Comparison of ENCODE assay signal across 18 cellular contexts in genomic region chr1:10615932-10616671, GRCh38.
"Had no signal": no experiment of that assay in that cellular context is flagged by ENCODE, and none has a peak within 500 bp of the region (broad histone marks: within the 10 kb centered on the region; RNA-seq: fewer than 3 reads in every experiment).

No MANE protein-coding gene starts in this region.

- H3K27ac ChIP-seq: epithelial cell of prostate, left lung, neural progenitor cell, pancreas, transverse colon, vagina had no signal

- H3K4me1 ChIP-seq: left lung, pancreas, transverse colon, vagina had no signal

- H3K9me3 Mint-ChIP-seq: naive thymus-derived CD4-positive, alpha-beta T cell; neural progenitor cell; T-helper 1 cell treated with Interleukin-12 subunit alpha and Interleukin-12 subunit beta and Interleukin-4 antibody, amounts not matched to agents 30 μg/mL and 1 μg/mL, for 36 hours had no signal

- H3K27ac Mint-ChIP-seq: activated naive CD8-positive, alpha-beta T cell; naive thymus-derived CD4-positive, alpha-beta T cell; neural progenitor cell; T-helper 1 cell treated with Interleukin-12 subunit alpha and Interleukin-12 subunit beta and Interleukin-4 antibody, amounts not matched to agents 30 μg/mL and 1 μg/mL, for 36 hours had no signal

- H3K9ac ChIP-seq: neural progenitor cell had no signal

- H3K9me3 ChIP-seq: left lung, pancreas, transverse colon, vagina had no signal

- ATAC-seq: left lung; naive thymus-derived CD4-positive, alpha-beta T cell; pancreas had no signal

- H3K27me3 ChIP-seq: left lung, neural progenitor cell, pancreas, transverse colon, vagina had no signal

- H3K27me3 Mint-ChIP-seq: activated naive CD8-positive, alpha-beta T cell; naive thymus-derived CD4-positive, alpha-beta T cell had no signal

- H3K4me3 ChIP-seq: left lung, neural progenitor cell, pancreas, transverse colon, vagina had no signal

- H3K4me3 Mint-ChIP-seq: activated naive CD8-positive, alpha-beta T cell; naive thymus-derived CD4-positive, alpha-beta T cell; neural progenitor cell; T-helper 1 cell treated with Interleukin-12 subunit alpha and Interleukin-12 subunit beta and Interleukin-4 antibody, amounts not matched to agents 30 μg/mL and 1 μg/mL, for 36 hours had no signal

- H3K36me3 ChIP-seq: neural progenitor cell, pancreas, transverse colon, vagina had no signal

- FAIRE-seq: keratinocyte, pancreas had no signal

- DNase-seq: activated CD4-positive, alpha-beta T cell treated with anti-CD3 and anti-CD28 coated beads, Interleukin-2, amount 50 U/mL, for 1 hour; activated CD4-positive, CD25-positive, alpha-beta regulatory T cell treated with anti-CD3 and anti-CD28 coated beads, Interleukin-2, amount 50 U/mL, for 72 hours; activated gamma-delta T cell; activated T-cell treated with anti-CD3 and anti-CD28 coated beads, Interleukin-2, amount 50 U/mL, for 48 hours; foreskin fibroblast; left lung; mammary epithelial cell; naive thymus-derived CD4-positive, alpha-beta T cell; stimulated activated CD4-positive, alpha-beta T cell treated with anti-CD3 and anti-CD28 coated beads, Interleukin-2, amount 100 ng/mL, for 24 hours; stimulated activated naive CD4-positive, alpha-beta T cell treated with Interleukin-2 at 50 U/mL for 16 hours; transverse colon had no signal

- H2AFZ ChIP-seq: neural progenitor cell had no signal

- H3K36me3 Mint-ChIP-seq: activated naive CD8-positive, alpha-beta T cell; neural progenitor cell had no signal
